ENCODE assay signal across 38 cellular contexts in genomic region chr1:212585210-212585609, GRCh38.
"Had no signal": no experiment of that assay in that cellular context is flagged by ENCODE, and none has a peak within 500 bp of the region (broad histone marks: within the 10 kb centered on the region; RNA-seq: fewer than 3 reads in every experiment).

No MANE protein-coding gene starts in this region.

- H3K27me3 ChIP-seq: cardiac muscle cell had no signal

- ATAC-seq: activated CD4-positive, alpha-beta T cell treated with anti-CD3 and anti-CD28 coated beads for 36 hours; activated CD8-positive, alpha-beta T cell treated with anti-CD3 and anti-CD28 coated beads for 36 hours; activated naive CD4-positive, alpha-beta T cell treated with anti-CD3 and anti-CD28 coated beads, Interleukin-2, amount 50 U/mL, for 72 hours; activated T-cell treated with anti-CD3 and anti-CD28 coated beads, Interleukin-2, amount 50 U/mL, for 4 hours; activated T-cell treated with anti-CD3 and anti-CD28 coated beads, Interleukin-2, amount 50 U/mL, for 72 hours; activated T-helper 17 cell treated with anti-CD3 and anti-CD28 coated beads, Interleukin-2, amount 50 U/mL, for 72 hours had no signal

- DNase-seq: activated B cell treated with CpG ODN at 0.5 μM for 24 hours; activated CD4-positive, alpha-beta memory T cell treated with anti-CD3 and anti-CD28 coated beads for 36 hours; activated CD4-positive, alpha-beta T cell treated with anti-CD3 and anti-CD28 coated beads for 36 hours; activated CD4-positive, alpha-beta T cell treated with anti-CD3 and anti-CD28 coated beads for 48 hours; activated CD4-positive, alpha-beta T cell treated with anti-CD3 and anti-CD28 coated beads, Interleukin-2, amount 50 U/mL, for 1 hour; activated CD4-positive, alpha-beta T cell treated with anti-CD3 and anti-CD28 coated beads, Interleukin-2, amount 50 U/mL, for 4 hours; activated CD4-positive, CD25-positive, alpha-beta regulatory T cell treated with anti-CD3 and anti-CD28 coated beads, Interleukin-2, amount 50 U/mL, for 72 hours; activated CD8-positive, alpha-beta T cell treated with anti-CD3 and anti-CD28 coated beads for 36 hours; activated effector memory CD4-positive, alpha-beta T cell treated with anti-CD3 and anti-CD28 coated beads, Interleukin-2, amount 50 U/mL, for 16 hours; activated gamma-delta T cell treated with Interleukin-2 at 50 U/mL for 16 hours; activated naive CD4-positive, alpha-beta T cell; activated naive CD4-positive, alpha-beta T cell treated with anti-CD3 and anti-CD28 coated beads for 36 hours; activated naive CD4-positive, alpha-beta T cell treated with anti-CD3 and anti-CD28 coated beads, Interleukin-2, amount 50 U/mL, for 16 hours; activated naive CD8-positive, alpha-beta T cell treated with anti-CD3 and anti-CD28 coated beads for 36 hours; activated T-cell treated with anti-CD3 and anti-CD28 coated beads for 4 hours; activated T-cell treated with anti-CD3 and anti-CD28 coated beads, Interleukin-2, amount 50 U/mL, for 1 hour; activated T-cell treated with anti-CD3 and anti-CD28 coated beads, Interleukin-2, amount 50 U/mL, for 4 hours; activated T-cell treated with anti-CD3 and anti-CD28 coated beads, Interleukin-2, amount 50 U/mL, for 72 hours; adrenal gland; amniotic stem cell; anterior cingulate cortex; caudate nucleus; cerebellar nuclear complex; T-helper 1 cell; T-helper 2 cell; T-helper 9 cell had no signal

- H3K27ac ChIP-seq: adrenal gland, ascending aorta, cardiac muscle cell, VCaP had no signal

- H3K4me1 ChIP-seq: adrenal gland, ascending aorta had no signal

- H3K4me1 Mint-ChIP-seq: activated CD4-positive, alpha-beta T cell treated with anti-CD3 and anti-CD28 coated beads for 36 hours; activated T-helper 17 cell treated with anti-CD3 and anti-CD28 coated beads, Interleukin-2, amount 50 U/mL, for 72 hours; central memory CD8-positive, alpha-beta T cell had no signal

- H3K9me3 ChIP-seq: adrenal gland, ascending aorta had no signal

- H3K4me3 ChIP-seq: adrenal gland, ascending aorta, cardiac muscle cell had no signal

- FAIRE-seq: bronchial epithelial cell, TTC549 had no signal

- H3K4me3 Mint-ChIP-seq: activated B cell treated with CpG ODN at 0.5 μM for 24 hours; activated CD4-positive, alpha-beta memory T cell treated with anti-CD3 and anti-CD28 coated beads for 36 hours; activated CD4-positive, alpha-beta T cell treated with anti-CD3 and anti-CD28 coated beads for 36 hours; activated CD8-positive, alpha-beta T cell treated with anti-CD3 and anti-CD28 coated beads for 36 hours; activated naive CD4-positive, alpha-beta T cell treated with anti-CD3 and anti-CD28 coated beads for 36 hours; activated naive CD8-positive, alpha-beta T cell treated with anti-CD3 and anti-CD28 coated beads for 36 hours; activated T-cell treated with anti-CD3 and anti-CD28 coated beads, Interleukin-2, amount 50 U/mL, for 4 hours; activated T-cell treated with anti-CD3 and anti-CD28 coated beads, Interleukin-2, amount 50 U/mL, for 72 hours; activated T-helper 1 cell treated with anti-CD3 and anti-CD28 coated beads, Interleukin-12 subunit alpha, Interleukin-12 subunit beta, Interleukin-2, Interleukin-4 antibody, amounts not matched to agents 30 ng/mL and 10 ng/mL and 1 ng/mL, durations not matched to agents 14 hours and 24 hours and 36 hours; activated T-helper 17 cell treated with anti-CD3 and anti-CD28 coated beads, Interleukin-2, amount 50 U/mL, for 72 hours; brain; central memory CD8-positive, alpha-beta T cell; T-helper 1 cell treated with Interleukin-12 subunit alpha and Interleukin-12 subunit beta and Interleukin-4 antibody, amounts not matched to agents 30 μg/mL and 1 μg/mL, for 36 hours; T-helper 2 cell treated with Interferon-gamma antibody and Interleukin-4, amounts not matched to agents 5 μg/mL and 100 μg/mL, for 36 hours had no signal

- H3K27ac Mint-ChIP-seq: activated B cell treated with CpG ODN at 0.5 μM for 24 hours; activated CD4-positive, alpha-beta memory T cell treated with anti-CD3 and anti-CD28 coated beads for 36 hours; activated CD8-positive, alpha-beta T cell treated with anti-CD3 and anti-CD28 coated beads for 36 hours; activated naive CD4-positive, alpha-beta T cell treated with anti-CD3 and anti-CD28 coated beads for 36 hours; activated naive CD4-positive, alpha-beta T cell treated with anti-CD3 and anti-CD28 coated beads, Interleukin-2, amount 50 U/mL, for 72 hours; activated naive CD8-positive, alpha-beta T cell treated with anti-CD3 and anti-CD28 coated beads for 36 hours; activated T-cell treated with anti-CD3 and anti-CD28 coated beads, Interleukin-2, amount 50 U/mL, for 72 hours; activated T-helper 1 cell treated with anti-CD3 and anti-CD28 coated beads, Interleukin-12 subunit alpha, Interleukin-12 subunit beta, Interleukin-2, Interleukin-4 antibody, amounts not matched to agents 30 ng/mL and 10 ng/mL and 1 ng/mL, durations not matched to agents 14 hours and 24 hours and 36 hours; activated T-helper 17 cell treated with anti-CD3 and anti-CD28 coated beads, Interleukin-2, amount 50 U/mL, for 72 hours; brain; T-helper 1 cell treated with Interleukin-12 subunit alpha and Interleukin-12 subunit beta and Interleukin-4 antibody, amounts not matched to agents 30 μg/mL and 1 μg/mL, for 36 hours; T-helper 2 cell treated with Interferon-gamma antibody and Interleukin-4, amounts not matched to agents 5 μg/mL and 100 μg/mL, for 36 hours had no signal

- H3K36me3 ChIP-seq: adrenal gland, ascending aorta, cardiac muscle cell had no signal

- H3K9me3 Mint-ChIP-seq: activated B cell treated with CpG ODN at 0.5 μM for 24 hours; activated CD4-positive, alpha-beta memory T cell treated with anti-CD3 and anti-CD28 coated beads for 36 hours; activated CD8-positive, alpha-beta T cell treated with anti-CD3 and anti-CD28 coated beads for 36 hours; activated naive CD4-positive, alpha-beta T cell treated with anti-CD3 and anti-CD28 coated beads for 36 hours; activated naive CD4-positive, alpha-beta T cell treated with anti-CD3 and anti-CD28 coated beads, Interleukin-2, amount 50 U/mL, for 72 hours; activated naive CD8-positive, alpha-beta T cell treated with anti-CD3 and anti-CD28 coated beads for 36 hours; activated T-cell treated with anti-CD3 and anti-CD28 coated beads, Interleukin-2, amount 50 U/mL, for 4 hours; activated T-cell treated with anti-CD3 and anti-CD28 coated beads, Interleukin-2, amount 50 U/mL, for 72 hours; activated T-helper 1 cell treated with anti-CD3 and anti-CD28 coated beads, Interleukin-12 subunit alpha, Interleukin-12 subunit beta, Interleukin-2, Interleukin-4 antibody, amounts not matched to agents 30 ng/mL and 10 ng/mL and 1 ng/mL, durations not matched to agents 14 hours and 24 hours and 36 hours; activated T-helper 17 cell treated with anti-CD3 and anti-CD28 coated beads, Interleukin-2, amount 50 U/mL, for 72 hours; brain; central memory CD8-positive, alpha-beta T cell; T-helper 1 cell treated with Interleukin-12 subunit alpha and Interleukin-12 subunit beta and Interleukin-4 antibody, amounts not matched to agents 30 μg/mL and 1 μg/mL, for 36 hours; T-helper 2 cell treated with Interferon-gamma antibody and Interleukin-4, amounts not matched to agents 5 μg/mL and 100 μg/mL, for 36 hours had no signal

- H3K36me3 Mint-ChIP-seq: activated CD4-positive, alpha-beta memory T cell treated with anti-CD3 and anti-CD28 coated beads for 36 hours; activated naive CD4-positive, alpha-beta T cell treated with anti-CD3 and anti-CD28 coated beads, Interleukin-2, amount 50 U/mL, for 72 hours; activated naive CD8-positive, alpha-beta T cell treated with anti-CD3 and anti-CD28 coated beads for 36 hours; brain had no signal
